In the genomic region with DNA sequence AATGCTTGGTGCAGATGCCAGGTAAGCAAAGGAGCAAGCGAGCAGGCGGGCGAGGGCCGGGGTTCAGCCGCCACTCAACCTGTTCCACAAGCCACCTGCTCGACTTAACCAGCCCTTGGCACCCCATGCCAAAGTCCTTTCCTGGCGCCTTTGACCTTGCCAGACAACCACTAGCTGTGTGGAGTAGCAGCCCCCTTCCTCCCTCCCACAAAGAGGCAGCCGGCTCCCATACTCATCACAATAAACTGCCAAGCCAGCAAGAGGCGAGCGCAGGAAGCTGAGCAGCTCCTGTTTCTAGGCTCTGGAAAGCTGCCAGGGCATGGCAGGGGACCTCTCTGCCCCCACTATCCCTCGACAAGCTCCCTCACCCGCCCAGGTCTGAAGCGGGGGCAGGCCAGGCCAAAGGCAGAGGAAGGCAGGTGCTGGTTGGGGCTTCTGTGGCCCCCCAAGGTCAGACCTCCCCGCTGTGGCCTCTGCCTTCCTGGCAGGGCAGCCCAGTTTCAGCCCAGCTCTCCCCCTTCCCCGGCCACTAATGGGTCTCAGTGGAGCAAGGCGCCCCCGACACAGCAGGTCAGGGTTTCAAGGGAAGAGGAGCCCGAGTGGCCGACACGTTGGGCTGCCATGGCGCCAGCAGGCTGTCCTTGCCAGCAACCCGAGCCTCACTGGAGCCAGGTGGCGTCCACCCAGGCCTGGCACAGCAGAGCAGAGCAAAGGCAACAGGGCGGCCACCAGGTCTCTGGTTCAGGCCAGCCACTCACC, we compare ENCODE assay signal across 1 cellular context.
TF ChIP-seq lines count a peak whose summit lies in the region.

No MANE protein-coding gene starts in this region.

TF ChIP-seq in GM23338, 12 proteins besides CTCF, POLR2A, EP300 and RAD21:
- TF ChIP-seq ZNF331 (CRISPR knock-in tag; IDR thresholded peaks at IDR 0.05; ENCODE audit: low read depth) (no peak), NANOG (IDR thresholded peaks at IDR 0.05; ENCODE audit: borderline replicate concordance) (no peak), JUNB (IDR thresholded peaks at IDR 0.05; ENCODE audit: unreplicated experiment) (no peak), EZH2 (IDR thresholded peaks at IDR 0.05; ENCODE audit: low read depth, unreplicated experiment) (no peak), POLR2AphosphoS5 (IDR thresholded peaks at IDR 0.05; ENCODE audit: low read depth) (no peak), STAT1 (IDR thresholded peaks at IDR 0.05; ENCODE audit: unreplicated experiment) (no peak), EZH2phosphoT487 (IDR thresholded peaks at IDR 0.05; ENCODE audit: unreplicated experiment) (no peak), ZNF114 (CRISPR knock-in tag; IDR thresholded peaks at IDR 0.05) (no peak), CREB1 (CRISPR knock-in tag; IDR thresholded peaks at IDR 0.05; ENCODE audit: low read depth) (no peak)
- TF ChIP-seq, protein P1, sequence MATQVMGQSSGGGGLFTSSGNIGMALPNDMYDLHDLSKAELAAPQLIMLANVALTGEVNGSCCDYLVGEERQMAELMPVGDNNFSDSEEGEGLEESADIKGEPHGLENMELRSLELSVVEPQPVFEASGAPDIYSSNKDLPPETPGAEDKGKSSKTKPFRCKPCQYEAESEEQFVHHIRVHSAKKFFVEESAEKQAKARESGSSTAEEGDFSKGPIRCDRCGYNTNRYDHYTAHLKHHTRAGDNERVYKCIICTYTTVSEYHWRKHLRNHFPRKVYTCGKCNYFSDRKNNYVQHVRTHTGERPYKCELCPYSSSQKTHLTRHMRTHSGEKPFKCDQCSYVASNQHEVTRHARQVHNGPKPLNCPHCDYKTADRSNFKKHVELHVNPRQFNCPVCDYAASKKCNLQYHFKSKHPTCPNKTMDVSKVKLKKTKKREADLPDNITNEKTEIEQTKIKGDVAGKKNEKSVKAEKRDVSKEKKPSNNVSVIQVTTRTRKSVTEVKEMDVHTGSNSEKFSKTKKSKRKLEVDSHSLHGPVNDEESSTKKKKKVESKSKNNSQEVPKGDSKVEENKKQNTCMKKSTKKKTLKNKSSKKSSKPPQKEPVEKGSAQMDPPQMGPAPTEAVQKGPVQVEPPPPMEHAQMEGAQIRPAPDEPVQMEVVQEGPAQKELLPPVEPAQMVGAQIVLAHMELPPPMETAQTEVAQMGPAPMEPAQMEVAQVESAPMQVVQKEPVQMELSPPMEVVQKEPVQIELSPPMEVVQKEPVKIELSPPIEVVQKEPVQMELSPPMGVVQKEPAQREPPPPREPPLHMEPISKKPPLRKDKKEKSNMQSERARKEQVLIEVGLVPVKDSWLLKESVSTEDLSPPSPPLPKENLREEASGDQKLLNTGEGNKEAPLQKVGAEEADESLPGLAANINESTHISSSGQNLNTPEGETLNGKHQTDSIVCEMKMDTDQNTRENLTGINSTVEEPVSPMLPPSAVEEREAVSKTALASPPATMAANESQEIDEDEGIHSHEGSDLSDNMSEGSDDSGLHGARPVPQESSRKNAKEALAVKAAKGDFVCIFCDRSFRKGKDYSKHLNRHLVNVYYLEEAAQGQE (IDR thresholded peaks at IDR 0.05; ENCODE audit: unreplicated experiment): no peak
- TF ChIP-seq, protein P2, sequence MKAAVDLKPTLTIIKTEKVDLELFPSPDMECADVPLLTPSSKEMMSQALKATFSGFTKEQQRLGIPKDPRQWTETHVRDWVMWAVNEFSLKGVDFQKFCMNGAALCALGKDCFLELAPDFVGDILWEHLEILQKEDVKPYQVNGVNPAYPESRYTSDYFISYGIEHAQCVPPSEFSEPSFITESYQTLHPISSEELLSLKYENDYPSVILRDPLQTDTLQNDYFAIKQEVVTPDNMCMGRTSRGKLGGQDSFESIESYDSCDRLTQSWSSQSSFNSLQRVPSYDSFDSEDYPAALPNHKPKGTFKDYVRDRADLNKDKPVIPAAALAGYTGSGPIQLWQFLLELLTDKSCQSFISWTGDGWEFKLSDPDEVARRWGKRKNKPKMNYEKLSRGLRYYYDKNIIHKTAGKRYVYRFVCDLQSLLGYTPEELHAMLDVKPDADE (IDR thresholded peaks at IDR 0.05): no peak
- TF ChIP-seq, protein P3, sequence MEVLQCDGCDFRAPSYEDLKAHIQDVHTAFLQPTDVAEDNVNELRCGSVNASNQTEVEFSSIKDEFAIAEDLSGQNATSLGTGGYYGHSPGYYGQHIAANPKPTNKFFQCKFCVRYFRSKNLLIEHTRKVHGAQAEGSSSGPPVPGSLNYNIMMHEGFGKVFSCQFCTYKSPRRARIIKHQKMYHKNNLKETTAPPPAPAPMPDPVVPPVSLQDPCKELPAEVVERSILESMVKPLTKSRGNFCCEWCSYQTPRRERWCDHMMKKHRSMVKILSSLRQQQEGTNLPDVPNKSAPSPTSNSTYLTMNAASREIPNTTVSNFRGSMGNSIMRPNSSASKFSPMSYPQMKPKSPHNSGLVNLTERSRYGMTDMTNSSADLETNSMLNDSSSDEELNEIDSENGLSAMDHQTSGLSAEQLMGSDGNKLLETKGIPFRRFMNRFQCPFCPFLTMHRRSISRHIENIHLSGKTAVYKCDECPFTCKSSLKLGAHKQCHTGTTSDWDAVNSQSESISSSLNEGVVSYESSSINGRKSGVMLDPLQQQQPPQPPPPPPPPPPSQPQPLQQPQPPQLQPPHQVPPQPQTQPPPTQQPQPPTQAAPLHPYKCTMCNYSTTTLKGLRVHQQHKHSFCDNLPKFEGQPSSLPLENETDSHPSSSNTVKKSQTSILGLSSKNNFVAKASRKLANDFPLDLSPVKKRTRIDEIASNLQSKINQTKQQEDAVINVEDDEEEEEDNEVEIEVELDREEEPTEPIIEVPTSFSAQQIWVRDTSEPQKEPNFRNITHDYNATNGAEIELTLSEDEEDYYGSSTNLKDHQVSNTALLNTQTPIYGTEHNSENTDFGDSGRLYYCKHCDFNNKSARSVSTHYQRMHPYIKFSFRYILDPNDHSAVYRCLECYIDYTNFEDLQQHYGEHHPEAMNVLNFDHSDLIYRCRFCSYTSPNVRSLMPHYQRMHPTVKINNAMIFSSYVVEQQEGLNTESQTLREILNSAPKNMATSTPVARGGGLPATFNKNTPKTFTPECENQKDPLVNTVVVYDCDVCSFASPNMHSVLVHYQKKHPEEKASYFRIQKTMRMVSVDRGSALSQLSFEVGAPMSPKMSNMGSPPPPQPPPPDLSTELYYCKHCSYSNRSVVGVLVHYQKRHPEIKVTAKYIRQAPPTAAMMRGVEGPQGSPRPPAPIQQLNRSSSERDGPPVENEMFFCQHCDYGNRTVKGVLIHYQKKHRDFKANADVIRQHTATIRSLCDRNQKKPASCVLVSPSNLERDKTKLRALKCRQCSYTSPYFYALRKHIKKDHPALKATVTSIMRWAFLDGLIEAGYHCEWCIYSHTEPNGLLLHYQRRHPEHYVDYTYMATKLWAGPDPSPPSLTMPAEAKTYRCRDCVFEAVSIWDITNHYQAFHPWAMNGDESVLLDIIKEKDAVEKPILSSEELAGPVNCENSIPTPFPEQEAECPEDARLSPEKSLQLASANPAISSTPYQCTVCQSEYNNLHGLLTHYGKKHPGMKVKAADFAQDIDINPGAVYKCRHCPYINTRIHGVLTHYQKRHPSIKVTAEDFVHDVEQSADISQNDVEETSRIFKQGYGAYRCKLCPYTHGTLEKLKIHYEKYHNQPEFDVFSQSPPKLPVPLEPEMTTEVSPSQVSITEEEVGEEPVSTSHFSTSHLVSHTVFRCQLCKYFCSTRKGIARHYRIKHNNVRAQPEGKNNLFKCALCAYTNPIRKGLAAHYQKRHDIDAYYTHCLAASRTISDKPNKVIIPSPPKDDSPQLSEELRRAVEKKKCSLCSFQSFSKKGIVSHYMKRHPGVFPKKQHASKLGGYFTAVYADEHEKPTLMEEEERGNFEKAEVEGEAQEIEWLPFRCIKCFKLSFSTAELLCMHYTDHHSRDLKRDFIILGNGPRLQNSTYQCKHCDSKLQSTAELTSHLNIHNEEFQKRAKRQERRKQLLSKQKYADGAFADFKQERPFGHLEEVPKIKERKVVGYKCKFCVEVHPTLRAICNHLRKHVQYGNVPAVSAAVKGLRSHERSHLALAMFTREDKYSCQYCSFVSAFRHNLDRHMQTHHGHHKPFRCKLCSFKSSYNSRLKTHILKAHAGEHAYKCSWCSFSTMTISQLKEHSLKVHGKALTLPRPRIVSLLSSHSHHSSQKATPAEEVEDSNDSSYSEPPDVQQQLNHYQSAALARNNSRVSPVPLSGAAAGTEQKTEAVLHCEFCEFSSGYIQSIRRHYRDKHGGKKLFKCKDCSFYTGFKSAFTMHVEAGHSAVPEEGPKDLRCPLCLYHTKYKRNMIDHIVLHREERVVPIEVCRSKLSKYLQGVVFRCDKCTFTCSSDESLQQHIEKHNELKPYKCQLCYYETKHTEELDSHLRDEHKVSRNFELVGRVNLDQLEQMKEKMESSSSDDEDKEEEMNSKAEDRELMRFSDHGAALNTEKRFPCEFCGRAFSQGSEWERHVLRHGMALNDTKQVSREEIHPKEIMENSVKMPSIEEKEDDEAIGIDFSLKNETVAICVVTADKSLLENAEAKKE (CRISPR knock-in tag; IDR thresholded peaks at IDR 0.05): no peak
TF ChIP-seq in GM23338: peak in this region for 0.
